Comparison of ENCODE assay signal across 18 cellular contexts in the genomic region with DNA sequence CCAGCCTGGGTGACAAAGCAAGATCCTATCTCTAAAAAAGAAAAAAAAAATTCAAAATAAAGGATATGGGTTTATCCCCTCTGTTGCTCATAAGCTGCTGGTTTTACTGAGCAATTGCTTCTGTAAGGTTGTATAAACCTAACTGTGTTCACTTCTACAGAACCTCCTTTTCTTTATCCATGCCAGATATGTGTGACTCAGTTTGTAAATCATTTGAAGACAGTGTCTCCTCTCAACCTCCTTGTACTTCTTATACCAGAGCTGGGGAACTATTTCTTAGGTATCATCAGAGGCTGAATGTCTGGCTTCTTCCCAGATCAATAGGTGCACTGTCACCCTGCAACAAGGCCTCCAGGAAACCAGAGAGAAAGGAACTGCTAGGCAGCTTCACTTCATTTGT.
"Had no signal": no experiment of that assay in that cellular context is flagged by ENCODE, and none has a peak within 500 bp of the region (broad histone marks: within the 10 kb centered on the region; RNA-seq: fewer than 3 reads in every experiment).

No MANE protein-coding gene starts in this region.

- DNase-seq: central memory CD4-positive, alpha-beta T cell; effector CD4-positive, alpha-beta T cell; endodermal cell; gastrocnemius medialis; glutamatergic neuron; left colon; left ventricle myocardium superior; naive thymus-derived CD4-positive, alpha-beta T cell; posterior cingulate gyrus; right cardiac atrium; stimulated activated CD4-positive, alpha-beta T cell treated with anti-CD3 and anti-CD28 coated beads, Interleukin-4, amount 100 ng/mL, for 1 hour; stimulated activated CD8-positive, alpha-beta memory T cell treated with anti-CD3 and anti-CD28 coated beads, Interleukin-4, amount 100 ng/mL, for 48 hours; tibial artery; upper lobe of right lung had no signal

- H3K4me3 ChIP-seq: coronary artery, gastrocnemius medialis, lung, smooth muscle cell, tibial artery, upper lobe of right lung had no signal

- ATAC-seq: gastrocnemius medialis; left colon; left ventricle myocardium superior; naive thymus-derived CD4-positive, alpha-beta T cell; right cardiac atrium; stimulated activated effector memory CD8-positive, alpha-beta T cell treated with anti-CD3 and anti-CD28 coated beads, Interleukin-12 subunit alpha, Interleukin-12 subunit beta, amount 100 ng/mL, for 72 hours; upper lobe of right lung had no signal
